In the genomic region with DNA sequence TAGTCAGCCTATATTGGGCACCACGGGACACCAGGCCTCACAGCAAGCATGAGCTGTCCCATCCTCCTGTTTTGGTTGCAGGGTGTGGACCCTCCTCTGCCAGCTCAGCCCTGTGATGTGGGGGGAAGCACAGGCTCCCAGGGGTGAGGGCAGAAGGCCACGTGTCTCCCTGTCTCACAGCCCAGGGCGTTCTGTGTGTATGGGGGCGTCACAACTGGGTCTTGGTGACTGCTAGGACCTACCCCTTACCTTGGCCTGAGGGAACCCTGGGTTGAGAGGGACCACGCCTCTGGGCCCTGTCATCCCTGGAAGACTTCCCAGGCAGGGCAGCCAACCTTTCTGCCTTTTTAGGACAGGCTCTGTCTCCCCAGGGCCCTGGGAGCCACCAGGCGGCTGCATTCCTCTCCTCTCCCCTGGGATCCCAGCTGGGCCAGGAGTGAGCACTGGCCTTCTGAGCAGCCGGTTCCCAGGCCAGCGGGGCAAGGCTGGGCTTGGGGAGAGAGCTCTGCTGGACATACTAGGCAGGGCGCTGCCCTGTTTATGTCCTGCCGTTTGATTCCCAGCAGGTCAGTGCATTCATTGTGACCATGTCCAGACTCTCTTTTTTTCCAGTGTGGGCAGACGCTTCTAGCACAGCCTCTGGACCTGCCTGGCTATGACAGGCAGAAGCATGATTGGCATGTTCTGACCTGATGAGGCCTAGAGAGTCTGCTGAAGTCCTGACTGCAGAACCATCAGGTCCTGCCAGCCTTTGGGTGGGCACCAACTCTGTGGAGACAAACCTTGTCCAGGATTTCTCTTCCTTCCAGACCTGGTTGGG, we compare ENCODE assay signal across 1 cellular context.
TF ChIP-seq lines count a peak whose summit lies in the region.

No MANE protein-coding gene starts in this region.

TF ChIP-seq in HepG2, 621 proteins besides CTCF, POLR2A, EP300 and RAD21 (continued from another document):
- TF ChIP-seq, protein P1, sequence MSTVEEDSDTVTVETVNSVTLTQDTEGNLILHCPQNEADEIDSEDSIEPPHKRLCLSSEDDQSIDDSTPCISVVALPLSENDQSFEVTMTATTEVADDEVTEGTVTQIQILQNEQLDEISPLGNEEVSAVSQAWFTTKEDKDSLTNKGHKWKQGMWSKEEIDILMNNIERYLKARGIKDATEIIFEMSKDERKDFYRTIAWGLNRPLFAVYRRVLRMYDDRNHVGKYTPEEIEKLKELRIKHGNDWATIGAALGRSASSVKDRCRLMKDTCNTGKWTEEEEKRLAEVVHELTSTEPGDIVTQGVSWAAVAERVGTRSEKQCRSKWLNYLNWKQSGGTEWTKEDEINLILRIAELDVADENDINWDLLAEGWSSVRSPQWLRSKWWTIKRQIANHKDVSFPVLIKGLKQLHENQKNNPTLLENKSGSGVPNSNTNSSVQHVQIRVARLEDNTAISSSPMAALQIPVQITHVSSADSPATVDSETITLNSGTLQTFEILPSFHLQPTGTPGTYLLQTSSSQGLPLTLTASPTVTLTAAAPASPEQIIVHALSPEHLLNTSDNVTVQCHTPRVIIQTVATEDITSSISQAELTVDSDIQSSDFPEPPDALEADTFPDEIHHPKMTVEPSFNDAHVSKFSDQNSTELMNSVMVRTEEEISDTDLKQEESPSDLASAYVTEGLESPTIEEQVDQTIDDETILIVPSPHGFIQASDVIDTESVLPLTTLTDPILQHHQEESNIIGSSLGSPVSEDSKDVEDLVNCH (CRISPR knock-in tag; IDR thresholded peaks at IDR 0.05) = no peak
- no peak for TF ChIP-seq CEBPG (CRISPR knock-in tag; IDR thresholded peaks at IDR 0.05)
- no peak for TF ChIP-seq TAF1 (CRISPR knock-in tag; IDR thresholded peaks at IDR 0.05)
- no peak for TF ChIP-seq SMC3 (IDR thresholded peaks at IDR 0.05; ENCODE audit: low read length)
- no peak for TF ChIP-seq ZNF713 (CRISPR knock-in tag; IDR thresholded peaks at IDR 0.05)
- TF ChIP-seq, protein P2, sequence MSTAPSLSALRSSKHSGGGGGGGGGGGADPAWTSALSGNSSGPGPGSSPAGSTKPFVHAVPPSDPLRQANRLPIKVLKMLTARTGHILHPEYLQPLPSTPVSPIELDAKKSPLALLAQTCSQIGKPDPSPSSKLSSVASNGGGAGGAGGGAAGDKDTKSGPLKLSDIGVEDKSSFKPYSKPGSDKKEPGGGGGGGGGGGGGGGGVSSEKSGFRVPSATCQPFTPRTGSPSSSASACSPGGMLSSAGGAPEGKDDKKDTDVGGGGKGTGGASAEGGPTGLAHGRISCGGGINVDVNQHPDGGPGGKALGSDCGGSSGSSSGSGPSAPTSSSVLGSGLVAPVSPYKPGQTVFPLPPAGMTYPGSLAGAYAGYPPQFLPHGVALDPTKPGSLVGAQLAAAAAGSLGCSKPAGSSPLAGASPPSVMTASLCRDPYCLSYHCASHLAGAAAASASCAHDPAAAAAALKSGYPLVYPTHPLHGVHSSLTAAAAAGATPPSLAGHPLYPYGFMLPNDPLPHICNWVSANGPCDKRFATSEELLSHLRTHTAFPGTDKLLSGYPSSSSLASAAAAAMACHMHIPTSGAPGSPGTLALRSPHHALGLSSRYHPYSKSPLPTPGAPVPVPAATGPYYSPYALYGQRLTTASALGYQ (CRISPR knock-in tag; IDR thresholded peaks at IDR 0.05) = no peak
- no peak for TF ChIP-seq ELF1 (CRISPR knock-in tag; IDR thresholded peaks at IDR 0.05)
- 0 out of 2 replicates have a peak, but pooled peaks have one; percentile 30 for TF ChIP-seq ZNF34 (CRISPR knock-in tag; IDR thresholded peaks at IDR 0.05; ENCODE audit: borderline replicate concordance)
- no peak for TF ChIP-seq ZNF746 (CRISPR knock-in tag; IDR thresholded peaks at IDR 0.05)
- TF ChIP-seq NRL (CRISPR knock-in tag; IDR thresholded peaks at IDR 0.05; ENCODE audit: borderline replicate concordance) = 0 out of 2 replicates have a peak, but pooled peaks have one; percentile 13
- TF ChIP-seq HDAC2 (CRISPR knock-in tag; IDR thresholded peaks at IDR 0.05) = 0 out of 2 replicates have a peak, but pooled peaks have one; percentile 12
- TF ChIP-seq KLF13 (CRISPR knock-in tag; IDR thresholded peaks at IDR 0.05) = no peak
- 0 out of 2 replicates have a peak, but pooled peaks have one; percentile 30 for TF ChIP-seq GTF3A (CRISPR knock-in tag; conservative IDR thresholded peaks at IDR 0.05)
- TF ChIP-seq ZNF878 (CRISPR knock-in tag; IDR thresholded peaks at IDR 0.05) = no peak
- no peak for TF ChIP-seq SETDB1 (CRISPR knock-in tag; IDR thresholded peaks at IDR 0.05; ENCODE audit: borderline replicate concordance)
- TF ChIP-seq ZNF761 (CRISPR knock-in tag; conservative IDR thresholded peaks at IDR 0.05) = no peak
- TF ChIP-seq, protein P3, sequence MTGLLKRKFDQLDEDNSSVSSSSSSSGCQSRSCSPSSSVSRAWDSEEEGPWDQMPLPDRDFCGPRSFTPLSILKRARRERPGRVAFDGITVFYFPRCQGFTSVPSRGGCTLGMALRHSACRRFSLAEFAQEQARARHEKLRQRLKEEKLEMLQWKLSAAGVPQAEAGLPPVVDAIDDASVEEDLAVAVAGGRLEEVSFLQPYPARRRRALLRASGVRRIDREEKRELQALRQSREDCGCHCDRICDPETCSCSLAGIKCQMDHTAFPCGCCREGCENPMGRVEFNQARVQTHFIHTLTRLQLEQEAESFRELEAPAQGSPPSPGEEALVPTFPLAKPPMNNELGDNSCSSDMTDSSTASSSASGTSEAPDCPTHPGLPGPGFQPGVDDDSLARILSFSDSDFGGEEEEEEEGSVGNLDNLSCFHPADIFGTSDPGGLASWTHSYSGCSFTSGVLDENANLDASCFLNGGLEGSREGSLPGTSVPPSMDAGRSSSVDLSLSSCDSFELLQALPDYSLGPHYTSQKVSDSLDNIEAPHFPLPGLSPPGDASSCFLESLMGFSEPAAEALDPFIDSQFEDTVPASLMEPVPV (CRISPR knock-in tag; IDR thresholded peaks at IDR 0.05) = 0 out of 2 replicates have a peak, but pooled peaks have one; percentile 7
- no peak for TF ChIP-seq ZNF569 (CRISPR knock-in tag; IDR thresholded peaks at IDR 0.05; ENCODE audit: borderline replicate concordance)
- no peak for TF ChIP-seq KDM1A (CRISPR knock-in tag; IDR thresholded peaks at IDR 0.05)
- TF ChIP-seq TBX2 (CRISPR knock-in tag; IDR thresholded peaks at IDR 0.05; ENCODE audit: borderline replicate concordance) = no peak
- TF ChIP-seq YEATS2 (CRISPR knock-in tag; IDR thresholded peaks at IDR 0.05; ENCODE audit: borderline replicate concordance) = no peak
- TF ChIP-seq, protein P4, sequence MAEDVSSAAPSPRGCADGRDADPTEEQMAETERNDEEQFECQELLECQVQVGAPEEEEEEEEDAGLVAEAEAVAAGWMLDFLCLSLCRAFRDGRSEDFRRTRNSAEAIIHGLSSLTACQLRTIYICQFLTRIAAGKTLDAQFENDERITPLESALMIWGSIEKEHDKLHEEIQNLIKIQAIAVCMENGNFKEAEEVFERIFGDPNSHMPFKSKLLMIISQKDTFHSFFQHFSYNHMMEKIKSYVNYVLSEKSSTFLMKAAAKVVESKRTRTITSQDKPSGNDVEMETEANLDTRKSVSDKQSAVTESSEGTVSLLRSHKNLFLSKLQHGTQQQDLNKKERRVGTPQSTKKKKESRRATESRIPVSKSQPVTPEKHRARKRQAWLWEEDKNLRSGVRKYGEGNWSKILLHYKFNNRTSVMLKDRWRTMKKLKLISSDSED (CRISPR knock-in tag; IDR thresholded peaks at IDR 0.05) = no peak
- TF ChIP-seq, protein P5, sequence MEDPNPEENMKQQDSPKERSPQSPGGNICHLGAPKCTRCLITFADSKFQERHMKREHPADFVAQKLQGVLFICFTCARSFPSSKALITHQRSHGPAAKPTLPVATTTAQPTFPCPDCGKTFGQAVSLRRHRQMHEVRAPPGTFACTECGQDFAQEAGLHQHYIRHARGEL (CRISPR knock-in tag; IDR thresholded peaks at IDR 0.05) = no peak
- TF ChIP-seq ZNF256 (CRISPR knock-in tag; conservative IDR thresholded peaks at IDR 0.05) = no peak
- TF ChIP-seq ZNF607 (CRISPR knock-in tag; IDR thresholded peaks at IDR 0.05; ENCODE audit: borderline replicate concordance) = no peak
- no peak for TF ChIP-seq SIN3A (IDR thresholded peaks at IDR 0.05; ENCODE audit: borderline replicate concordance, low read depth, low read length)
- TF ChIP-seq, protein P6, sequence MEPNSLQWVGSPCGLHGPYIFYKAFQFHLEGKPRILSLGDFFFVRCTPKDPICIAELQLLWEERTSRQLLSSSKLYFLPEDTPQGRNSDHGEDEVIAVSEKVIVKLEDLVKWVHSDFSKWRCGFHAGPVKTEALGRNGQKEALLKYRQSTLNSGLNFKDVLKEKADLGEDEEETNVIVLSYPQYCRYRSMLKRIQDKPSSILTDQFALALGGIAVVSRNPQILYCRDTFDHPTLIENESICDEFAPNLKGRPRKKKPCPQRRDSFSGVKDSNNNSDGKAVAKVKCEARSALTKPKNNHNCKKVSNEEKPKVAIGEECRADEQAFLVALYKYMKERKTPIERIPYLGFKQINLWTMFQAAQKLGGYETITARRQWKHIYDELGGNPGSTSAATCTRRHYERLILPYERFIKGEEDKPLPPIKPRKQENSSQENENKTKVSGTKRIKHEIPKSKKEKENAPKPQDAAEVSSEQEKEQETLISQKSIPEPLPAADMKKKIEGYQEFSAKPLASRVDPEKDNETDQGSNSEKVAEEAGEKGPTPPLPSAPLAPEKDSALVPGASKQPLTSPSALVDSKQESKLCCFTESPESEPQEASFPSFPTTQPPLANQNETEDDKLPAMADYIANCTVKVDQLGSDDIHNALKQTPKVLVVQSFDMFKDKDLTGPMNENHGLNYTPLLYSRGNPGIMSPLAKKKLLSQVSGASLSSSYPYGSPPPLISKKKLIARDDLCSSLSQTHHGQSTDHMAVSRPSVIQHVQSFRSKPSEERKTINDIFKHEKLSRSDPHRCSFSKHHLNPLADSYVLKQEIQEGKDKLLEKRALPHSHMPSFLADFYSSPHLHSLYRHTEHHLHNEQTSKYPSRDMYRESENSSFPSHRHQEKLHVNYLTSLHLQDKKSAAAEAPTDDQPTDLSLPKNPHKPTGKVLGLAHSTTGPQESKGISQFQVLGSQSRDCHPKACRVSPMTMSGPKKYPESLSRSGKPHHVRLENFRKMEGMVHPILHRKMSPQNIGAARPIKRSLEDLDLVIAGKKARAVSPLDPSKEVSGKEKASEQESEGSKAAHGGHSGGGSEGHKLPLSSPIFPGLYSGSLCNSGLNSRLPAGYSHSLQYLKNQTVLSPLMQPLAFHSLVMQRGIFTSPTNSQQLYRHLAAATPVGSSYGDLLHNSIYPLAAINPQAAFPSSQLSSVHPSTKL (CRISPR knock-in tag; IDR thresholded peaks at IDR 0.05) = no peak
- 0 out of 2 replicates have a peak, but pooled peaks have one; percentile 9 for TF ChIP-seq JUN (CRISPR knock-in tag; IDR thresholded peaks at IDR 0.05)
- no peak for TF ChIP-seq NAIF1 (CRISPR knock-in tag; IDR thresholded peaks at IDR 0.05; ENCODE audit: borderline replicate concordance)
- TF ChIP-seq, protein P7, sequence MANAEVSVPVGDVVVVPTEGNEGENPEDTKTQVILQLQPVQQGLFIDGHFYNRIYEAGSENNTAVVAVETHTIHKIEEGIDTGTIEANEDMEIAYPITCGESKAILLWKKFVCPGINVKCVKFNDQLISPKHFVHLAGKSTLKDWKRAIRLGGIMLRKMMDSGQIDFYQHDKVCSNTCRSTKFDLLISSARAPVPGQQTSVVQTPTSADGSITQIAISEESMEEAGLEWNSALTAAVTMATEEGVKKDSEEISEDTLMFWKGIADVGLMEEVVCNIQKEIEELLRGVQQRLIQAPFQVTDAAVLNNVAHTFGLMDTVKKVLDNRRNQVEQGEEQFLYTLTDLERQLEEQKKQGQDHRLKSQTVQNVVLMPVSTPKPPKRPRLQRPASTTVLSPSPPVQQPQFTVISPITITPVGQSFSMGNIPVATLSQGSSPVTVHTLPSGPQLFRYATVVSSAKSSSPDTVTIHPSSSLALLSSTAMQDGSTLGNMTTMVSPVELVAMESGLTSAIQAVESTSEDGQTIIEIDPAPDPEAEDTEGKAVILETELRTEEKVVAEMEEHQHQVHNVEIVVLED (CRISPR knock-in tag; IDR thresholded peaks at IDR 0.05; ENCODE audit: borderline replicate concordance) = no peak
- no peak for TF ChIP-seq CBX2 (IDR thresholded peaks at IDR 0.05; ENCODE audit: low read depth, low read length)
- no peak for TF ChIP-seq CBX2 (CRISPR knock-in tag; IDR thresholded peaks at IDR 0.05; ENCODE audit: low read depth)
- TF ChIP-seq ZNF7 (CRISPR knock-in tag; IDR thresholded peaks at IDR 0.05) = no peak
- peak; percentile 41 for TF ChIP-seq AGO2 (optimal IDR thresholded peaks at IDR 0.05; ENCODE audit: low read depth, low read length)
- TF ChIP-seq, protein P8, sequence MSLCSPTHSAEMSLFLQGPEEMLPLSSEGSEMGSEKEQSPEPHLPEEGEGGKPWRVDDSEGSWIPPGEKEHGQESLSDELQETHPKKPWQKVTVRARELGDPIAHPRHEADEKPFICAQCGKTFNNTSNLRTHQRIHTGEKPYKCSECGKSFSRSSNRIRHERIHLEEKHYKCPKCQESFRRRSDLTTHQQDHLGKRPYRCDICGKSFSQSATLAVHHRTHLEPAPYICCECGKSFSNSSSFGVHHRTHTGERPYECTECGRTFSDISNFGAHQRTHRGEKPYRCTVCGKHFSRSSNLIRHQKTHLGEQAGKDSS (CRISPR knock-in tag; IDR thresholded peaks at IDR 0.05; ENCODE audit: borderline replicate concordance, low read depth) = peak; percentile 44; the same call in 1 of the 2 replicates
- TF ChIP-seq, protein P9, sequence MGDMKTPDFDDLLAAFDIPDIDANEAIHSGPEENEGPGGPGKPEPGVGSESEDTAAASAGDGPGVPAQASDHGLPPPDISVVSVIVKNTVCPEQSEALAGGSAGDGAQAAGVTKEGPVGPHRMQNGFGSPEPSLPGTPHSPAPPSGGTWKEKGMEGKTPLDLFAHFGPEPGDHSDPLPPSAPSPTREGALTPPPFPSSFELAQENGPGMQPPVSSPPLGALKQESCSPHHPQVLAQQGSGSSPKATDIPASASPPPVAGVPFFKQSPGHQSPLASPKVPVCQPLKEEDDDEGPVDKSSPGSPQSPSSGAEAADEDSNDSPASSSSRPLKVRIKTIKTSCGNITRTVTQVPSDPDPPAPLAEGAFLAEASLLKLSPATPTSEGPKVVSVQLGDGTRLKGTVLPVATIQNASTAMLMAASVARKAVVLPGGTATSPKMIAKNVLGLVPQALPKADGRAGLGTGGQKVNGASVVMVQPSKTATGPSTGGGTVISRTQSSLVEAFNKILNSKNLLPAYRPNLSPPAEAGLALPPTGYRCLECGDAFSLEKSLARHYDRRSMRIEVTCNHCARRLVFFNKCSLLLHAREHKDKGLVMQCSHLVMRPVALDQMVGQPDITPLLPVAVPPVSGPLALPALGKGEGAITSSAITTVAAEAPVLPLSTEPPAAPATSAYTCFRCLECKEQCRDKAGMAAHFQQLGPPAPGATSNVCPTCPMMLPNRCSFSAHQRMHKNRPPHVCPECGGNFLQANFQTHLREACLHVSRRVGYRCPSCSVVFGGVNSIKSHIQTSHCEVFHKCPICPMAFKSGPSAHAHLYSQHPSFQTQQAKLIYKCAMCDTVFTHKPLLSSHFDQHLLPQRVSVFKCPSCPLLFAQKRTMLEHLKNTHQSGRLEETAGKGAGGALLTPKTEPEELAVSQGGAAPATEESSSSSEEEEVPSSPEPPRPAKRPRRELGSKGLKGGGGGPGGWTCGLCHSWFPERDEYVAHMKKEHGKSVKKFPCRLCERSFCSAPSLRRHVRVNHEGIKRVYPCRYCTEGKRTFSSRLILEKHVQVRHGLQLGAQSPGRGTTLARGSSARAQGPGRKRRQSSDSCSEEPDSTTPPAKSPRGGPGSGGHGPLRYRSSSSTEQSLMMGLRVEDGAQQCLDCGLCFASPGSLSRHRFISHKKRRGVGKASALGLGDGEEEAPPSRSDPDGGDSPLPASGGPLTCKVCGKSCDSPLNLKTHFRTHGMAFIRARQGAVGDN (CRISPR knock-in tag; IDR thresholded peaks at IDR 0.05) = peak; percentile 44
- no peak for TF ChIP-seq RFX1 (IDR thresholded peaks at IDR 0.05)
